In genomic region chr3:100709840-100710235, GRCh38 we compare ENCODE assay signal across 8 cellular contexts. TPM values are rescaled to one million over a fixed set of nuclear protein-coding genes. Genes with fewer than 3 reads are reported as not detected.
DNase-seq lines count a peak whose midpoint lies in the region; ATAC-seq and TF ChIP-seq lines count a peak whose summit lies in the region.

No MANE protein-coding gene starts in this region.

- no peak for TF ChIP-seq CTCF in GM10266 (IDR thresholded peaks at IDR 0.05; ENCODE audit: control insufficient read depth, insufficient read depth, low read depth, missing control alignments)

- peaks cover 56% of the 10 kb centered on the region for H3K36me3 Mint-ChIP-seq in stimulated activated effector memory CD8-positive, alpha-beta T cell treated with anti-CD3 and anti-CD28 coated beads, Interleukin-12 subunit alpha, Interleukin-12 subunit beta, amount 100 ng/mL, for 72 hours

- H3K9me3 Mint-ChIP-seq in stimulated activated effector memory CD8-positive, alpha-beta T cell treated with anti-CD3 and anti-CD28 coated beads, Interleukin-12 subunit alpha, Interleukin-12 subunit beta, amount 100 ng/mL, for 72 hours: peaks cover 8% of the 10 kb centered on the region

- peaks cover 51% of the 10 kb centered on the region for H3K4me1 Mint-ChIP-seq in stimulated activated effector memory CD8-positive, alpha-beta T cell treated with anti-CD3 and anti-CD28 coated beads, Interleukin-12 subunit alpha, Interleukin-12 subunit beta, amount 100 ng/mL, for 72 hours

- H3K27ac Mint-ChIP-seq in stimulated activated effector memory CD8-positive, alpha-beta T cell treated with anti-CD3 and anti-CD28 coated beads, Interleukin-12 subunit alpha, Interleukin-12 subunit beta, amount 100 ng/mL, for 72 hours: peak overlapping the region; percentile 97

- peak; percentile 1 for ATAC-seq in stimulated activated effector memory CD8-positive, alpha-beta T cell treated with anti-CD3 and anti-CD28 coated beads, Interleukin-12 subunit alpha, Interleukin-12 subunit beta, amount 100 ng/mL, for 72 hours
- no peak for ATAC-seq in HG03342 (IDR thresholded peaks at IDR 0.05; ENCODE audit: unreplicated experiment)

- DNase-seq in GM10266 (ENCODE audit: extremely low spot score) (peak; percentile 15), Kasumi-1 (lab: John Stamatoyannopoulos, UW) (peak; percentile 10 to 36), lung microvascular endothelial cell (ENCODE audit: low read depth in 2 of 2) (peak; percentile 47 to 66), NCI-H2029 (lab: John Stamatoyannopoulos, UW) (no peak)
- DNase-seq in activated CD4-positive, alpha-beta T cell treated with anti-CD3 and anti-CD28 coated beads for 48 hours: peak; percentile 35
- DNase-seq in effector CD8-positive, alpha-beta T cell (lab: John Stamatoyannopoulos, UW): peak; percentile 12
- peak; percentile 23 to 73 for DNase-seq in stimulated activated effector memory CD8-positive, alpha-beta T cell treated with anti-CD3 and anti-CD28 coated beads, Interleukin-12 subunit alpha, Interleukin-12 subunit beta, amount 100 ng/mL, for 72 hours (ENCODE audit: low spot score in 2 of 2)

- H3K4me3 Mint-ChIP-seq in stimulated activated effector memory CD8-positive, alpha-beta T cell treated with anti-CD3 and anti-CD28 coated beads, Interleukin-12 subunit alpha, Interleukin-12 subunit beta, amount 100 ng/mL, for 72 hours: peak overlapping the region; percentile 64

RNA-seq across cellular contexts. Expression of gene TFG, which starts 0.5 kb away (rescaled TPM):
- total RNA-seq in lung microvascular endothelial cell: 36.1 and 39.4 TPM in 2 replicates
